3 cellular contexts compared by ENCODE assay signal in the genomic region with DNA sequence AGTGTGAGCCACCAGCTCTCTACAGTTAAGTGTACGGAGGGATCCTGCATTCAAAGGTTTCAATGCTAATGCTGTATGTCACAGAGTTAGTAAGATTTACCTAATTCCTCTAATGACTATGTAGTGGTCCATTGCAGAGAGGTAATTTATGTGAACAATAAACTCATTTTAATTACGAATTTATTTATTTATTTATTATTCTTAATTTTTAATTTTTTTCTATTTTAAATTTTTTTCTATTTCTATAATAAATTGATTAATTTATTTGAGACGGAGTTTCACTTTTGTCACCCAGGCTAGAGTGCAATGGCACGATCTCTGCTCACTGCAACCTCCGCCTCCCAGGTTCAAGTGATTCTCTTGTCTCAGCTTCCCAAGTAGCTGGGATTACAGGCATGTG. TPM values are rescaled to one million over a fixed set of nuclear protein-coding genes. Genes with fewer than 3 reads are reported as not detected.
"Had no signal": no experiment of that assay in that cellular context is flagged by ENCODE, and none has a peak within 500 bp of the region (broad histone marks: within the 10 kb centered on the region; RNA-seq: fewer than 3 reads in every experiment).

No MANE protein-coding gene starts in this region.

RNA-seq across cellular contexts. Expression of gene CACNG7, which starts 39.5 kb away (rescaled TPM):
- total RNA-seq: GM23248, H4 had no signal

RNA-seq across cellular contexts. Expression of gene CACNG6, which starts 42.8 kb away (rescaled TPM):
- total RNA-seq: GM23248, HFFc6 had no signal
